ENCODE assay signal across 34 cellular contexts in the genomic region with DNA sequence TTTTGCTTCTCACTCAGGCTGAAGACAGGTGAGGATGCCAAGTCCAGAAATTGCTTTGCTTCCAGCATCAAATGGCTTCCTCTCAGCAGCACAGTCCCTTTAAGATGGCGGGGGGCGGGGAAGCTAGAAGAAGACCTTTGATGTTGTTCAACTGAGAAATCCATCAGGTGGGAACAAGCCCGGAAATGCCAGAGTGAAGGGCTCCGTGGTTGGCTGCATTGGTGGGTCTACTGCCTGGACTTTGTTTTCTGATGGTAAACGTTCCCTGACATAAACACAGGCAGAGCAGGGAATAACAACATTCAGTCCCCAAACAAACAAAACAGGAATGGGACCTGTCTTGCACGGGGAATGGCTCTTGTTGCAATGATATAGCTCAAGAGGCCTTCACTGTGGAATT. TPM values are rescaled to one million over a fixed set of nuclear protein-coding genes. Genes with fewer than 3 reads are reported as not detected.
"Had no signal": no experiment of that assay in that cellular context is flagged by ENCODE, and none has a peak within 500 bp of the region (broad histone marks: within the 10 kb centered on the region; RNA-seq: fewer than 3 reads in every experiment).

No MANE protein-coding gene starts in this region.

- H3K4me3 ChIP-seq: adrenal gland, body of pancreas, breast epithelium had no signal

- FAIRE-seq: astrocyte, TTC549 had no signal

- H3K9me3 ChIP-seq: adrenal gland, body of pancreas, breast epithelium had no signal

- H3K27ac ChIP-seq: adrenal gland, body of pancreas, brain microvascular endothelial cell, breast epithelium, VCaP had no signal

- H3K4me1 ChIP-seq: adrenal gland, body of pancreas, breast epithelium had no signal

- ATAC-seq: activated CD8-positive, alpha-beta T cell treated with anti-CD3 and anti-CD28 coated beads for 36 hours; activated naive CD4-positive, alpha-beta T cell treated with anti-CD3 and anti-CD28 coated beads, Interleukin-2, amount 50 U/mL, for 72 hours; activated T-cell treated with anti-CD3 and anti-CD28 coated beads, Interleukin-2, amount 50 U/mL, for 4 hours; activated T-cell treated with anti-CD3 and anti-CD28 coated beads, Interleukin-2, amount 50 U/mL, for 72 hours; activated T-helper 17 cell treated with anti-CD3 and anti-CD28 coated beads, Interleukin-2, amount 50 U/mL, for 72 hours; body of pancreas had no signal

- H3K36me3 ChIP-seq: adrenal gland, brain microvascular endothelial cell, breast epithelium had no signal

- DNase-seq: activated B cell treated with CpG ODN at 0.5 μM for 24 hours; activated CD4-positive, alpha-beta memory T cell treated with anti-CD3 and anti-CD28 coated beads for 36 hours; activated CD4-positive, alpha-beta T cell treated with anti-CD3 and anti-CD28 coated beads for 4 hours; activated CD4-positive, alpha-beta T cell treated with anti-CD3 and anti-CD28 coated beads, Interleukin-2, amount 10 ng/mL, durations not matched to agents 24 days and 14 days; activated CD4-positive, alpha-beta T cell treated with anti-CD3 and anti-CD28 coated beads, Interleukin-2, amount 50 U/mL, for 1 hour; activated CD4-positive, alpha-beta T cell treated with anti-CD3 and anti-CD28 coated beads, Interleukin-2, amount 50 U/mL, for 4 hours; activated CD4-positive, CD25-positive, alpha-beta regulatory T cell treated with anti-CD3 and anti-CD28 coated beads, Interleukin-2, amount 50 U/mL, for 72 hours; activated CD8-positive, alpha-beta memory T cell treated with anti-CD3 and anti-CD28 coated beads, Interleukin-2, amount 50 U/mL, for 4 hours; activated CD8-positive, alpha-beta T cell treated with anti-CD3 and anti-CD28 coated beads for 36 hours; activated effector memory CD4-positive, alpha-beta T cell treated with anti-CD3 and anti-CD28 coated beads, Interleukin-2, amount 50 U/mL, for 16 hours; activated gamma-delta T cell treated with Interleukin-2 at 50 U/mL for 16 hours; activated naive CD4-positive, alpha-beta T cell; activated naive CD4-positive, alpha-beta T cell treated with anti-CD3 and anti-CD28 coated beads for 36 hours; activated naive CD4-positive, alpha-beta T cell treated with anti-CD3 and anti-CD28 coated beads, Interleukin-2, amount 50 U/mL, for 16 hours; activated naive CD8-positive, alpha-beta T cell treated with anti-CD3 and anti-CD28 coated beads for 36 hours; activated T-cell treated with anti-CD3 and anti-CD28 coated beads for 4 hours; activated T-cell treated with anti-CD3 and anti-CD28 coated beads, Interleukin-2, amount 50 U/mL, for 1 hour; activated T-cell treated with anti-CD3 and anti-CD28 coated beads, Interleukin-2, amount 50 U/mL, for 4 hours; activated T-cell treated with anti-CD3 and anti-CD28 coated beads, Interleukin-2, amount 50 U/mL, for 72 hours; adrenal gland; amniotic stem cell; aorta; body of pancreas; brain microvascular endothelial cell; central memory CD4-positive, alpha-beta T cell; T-helper 1 cell; T-helper 2 cell; T-helper 9 cell had no signal

- H3K27me3 ChIP-seq: body of pancreas, brain microvascular endothelial cell had no signal

RNA-seq across cellular contexts. Expression of a gene that starts 37.3 kb away (rescaled TPM):
- total RNA-seq: activated B cell treated with CpG ODN at 0.5 μM for 24 hours, body of pancreas had no signal
